9 cellular contexts compared by ENCODE assay signal in the genomic region with DNA sequence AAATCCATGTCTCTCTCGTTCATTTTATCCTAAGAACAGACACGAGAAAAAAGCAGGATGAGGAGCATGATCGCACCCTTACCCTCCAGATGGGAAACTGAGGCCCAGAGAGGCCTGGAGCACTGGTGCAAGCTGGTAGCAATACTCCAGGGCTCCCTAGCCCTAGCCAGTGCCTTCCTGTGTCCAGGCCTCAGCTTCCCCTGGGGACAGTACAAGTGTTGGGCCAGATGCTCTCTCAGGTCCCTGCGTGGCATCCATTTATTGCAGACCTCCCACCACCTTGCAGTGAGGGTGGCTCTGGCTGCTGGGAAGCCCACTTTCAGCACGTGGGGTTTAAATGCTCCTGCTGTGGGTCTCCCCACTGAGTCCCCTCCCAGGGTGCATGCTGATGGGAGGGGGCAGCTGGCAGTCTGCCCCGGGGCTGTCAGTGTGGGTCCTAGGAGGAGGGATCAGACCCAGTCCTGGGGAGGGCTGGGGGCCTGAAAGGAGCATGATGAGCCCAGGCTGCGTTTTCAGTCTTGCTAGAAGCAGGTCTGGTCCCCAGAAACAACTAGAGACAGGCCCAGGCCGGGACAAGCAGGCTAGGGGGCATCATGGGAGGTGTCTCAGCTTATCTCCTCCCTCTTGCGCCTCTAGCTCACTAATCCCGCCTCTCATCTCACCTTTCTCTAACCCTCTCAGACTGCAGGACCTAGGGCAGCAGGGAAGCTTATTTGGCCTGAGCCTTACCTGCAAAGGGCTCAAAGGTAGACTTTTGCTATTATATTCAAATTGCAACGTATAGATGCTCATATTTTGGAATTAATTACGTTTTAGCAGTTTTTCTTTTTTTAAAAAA. TPM values are rescaled to one million over a fixed set of nuclear protein-coding genes. Genes with fewer than 3 reads are reported as not detected.
DNase-seq lines count a peak whose midpoint lies in the region; ATAC-seq, FAIRE-seq and TF ChIP-seq lines count a peak whose summit lies in the region.
"Had no signal": no experiment of that assay in that cellular context is flagged by ENCODE, and none has a peak within 500 bp of the region (broad histone marks: within the 10 kb centered on the region; RNA-seq: fewer than 3 reads in every experiment).

No MANE protein-coding gene starts in this region.

- no peaks in the 10 kb centered on the region for H3K9me3 Mint-ChIP-seq in Caco-2 (ENCODE audit: unreplicated experiment)
- H3K9me3 Mint-ChIP-seq in astrocyte (ENCODE audit: unreplicated experiment), result no peaks in the 10 kb centered on the region
- H3K9me3 Mint-ChIP-seq in naive B cell, result no peaks in the 10 kb centered on the region
- H3K9me3 Mint-ChIP-seq: activated B cell treated with CpG ODN at 0.5 μM for 24 hours had no signal

- POLR2A ChIA-PET in Caco-2 (lab: Charles Lee), result interaction anchor here (1.0 to 2.3 kb wide), 2 partner anchors 12 to 99 kb away, joined by 3 to 8 read pairs; a partner anchor contains a TSS

- H3K36me3 ChIP-seq in Caco-2 (ENCODE audit: control insufficient read depth, insufficient read depth, low read length) (peaks cover 12% of the 10 kb centered on the region), HUES64 (ENCODE audit: insufficient read depth, low read length) (peaks cover 28% of the 10 kb centered on the region), astrocyte (ENCODE audit: insufficient read depth, low read length) (peaks cover 8% of the 10 kb centered on the region)

- no peaks in the 10 kb centered on the region for H3K27me3 ChIP-seq in Caco-2 (replicated peaks; ENCODE audit: control insufficient read depth, insufficient read depth, low read length)
- no peaks in the 10 kb centered on the region for H3K27me3 ChIP-seq in HUES64 (ENCODE audit: insufficient read depth, low read length)
- no peaks in the 10 kb centered on the region for H3K27me3 ChIP-seq in astrocyte (ENCODE audit: insufficient read depth, low read length)

- no peak for FAIRE-seq in astrocyte (lab: Jason Lieb, UNC)

- no peak for DNase-seq in Caco-2
- DNase-seq in astrocyte (ENCODE audit: low read depth), result no peak
- DNase-seq in naive B cell, result no peak
- no peak for DNase-seq in NOMO-1 treated with dmso at 0.1 percent for 144 hours (lab: John Stamatoyannopoulos, UW; ENCODE audit: unreplicated experiment)
- DNase-seq in hippocampal formation (lab: John Stamatoyannopoulos, UW), result no peak
- DNase-seq in stimulated activated CD4-positive, alpha-beta T cell treated with anti-CD3 and anti-CD28 coated beads, Interleukin-4, amount 100 ng/mL, for 1 hour, result no peak

- no peaks in the 10 kb centered on the region for H3K9me3 ChIP-seq in Caco-2
- no peaks in the 10 kb centered on the region for H3K9me3 ChIP-seq in HUES64 (ENCODE audit: insufficient read depth, low read depth, low read length)
- H3K9me3 ChIP-seq in astrocyte (ENCODE audit: insufficient read depth, low read depth, low read length), result no peaks in the 10 kb centered on the region

- H3K4me1 ChIP-seq in Caco-2, result no peaks in the 10 kb centered on the region; the same call in 1 of the 2 replicates
- H3K4me1 ChIP-seq in HUES64 (ENCODE audit: insufficient read depth, low read length), result peaks cover 6% of the 10 kb centered on the region
- H3K4me1 ChIP-seq in astrocyte (ENCODE audit: insufficient read depth, low read length), result peaks cover 19% of the 10 kb centered on the region

- H3K4me3 ChIP-seq in Caco-2 (ENCODE audit: low read depth, low read length) (no peak overlapping the region; the same call in 1 of the 2 replicates), HUES64 (ENCODE audit: low read length) (peak overlapping the region; percentile 71), astrocyte (ENCODE audit: insufficient read depth, low read depth, low read length) (no peak overlapping the region)

- H3K27ac ChIP-seq in HUES64 (ENCODE audit: low read depth, low read length), result peak overlapping the region; percentile 50; the same call in 1 of the 2 replicates
- no peak overlapping the region for H3K27ac ChIP-seq in astrocyte (ENCODE audit: low read depth, low read length)

- H3K4me1 Mint-ChIP-seq in Caco-2 (ENCODE audit: low read depth, unreplicated experiment) (no peaks in the 10 kb centered on the region), astrocyte (ENCODE audit: low read depth, unreplicated experiment) (peaks cover 2% of the 10 kb centered on the region), naive B cell (peaks cover 11 to 24% (median 21%) of the 10 kb centered on the region in 3 donors)

- H3K27ac Mint-ChIP-seq in Caco-2 (ENCODE audit: unreplicated experiment) (no peak overlapping the region), astrocyte (ENCODE audit: unreplicated experiment) (no peak overlapping the region), naive B cell (peak overlapping the region in 3 of 6 donors; percentile 85 to 89 (median 87))

- CTCF ChIA-PET in Caco-2 (lab: Charles Lee), result interaction anchor here (0.5 to 1.2 kb wide), 2 partner anchors 12 to 99 kb away, joined by 3 to 4 read pairs; a partner anchor contains a TSS

- H2AFZ ChIP-seq in astrocyte (ENCODE audit: low read depth, low read length), result peak overlapping the region; percentile 42

- ATAC-seq in naive B cell (ENCODE audit: low read depth in 2 of 2), result no peak
- ATAC-seq in HG03354 (IDR thresholded peaks at IDR 0.05; ENCODE audit: poor library complexity, severe bottlenecking, unreplicated experiment), result no peak

- peaks cover 31% of the 10 kb centered on the region for H4K20me1 ChIP-seq in astrocyte (ENCODE audit: insufficient read depth, low read length)

- peaks cover 34% of the 10 kb centered on the region for H3K79me2 ChIP-seq in astrocyte (ENCODE audit: insufficient read depth, low read length)

- H3K4me3 Mint-ChIP-seq in Caco-2 (ENCODE audit: unreplicated experiment) (peak overlapping the region; percentile 81), astrocyte (ENCODE audit: unreplicated experiment) (peak overlapping the region; percentile 62), naive B cell (peak overlapping the region in 7 of 8 donors; percentile 22 to 90 (median 75))

- no peak overlapping the region for H3K9ac ChIP-seq in HUES64 (ENCODE audit: low read depth, low read length)
- no peak overlapping the region for H3K9ac ChIP-seq in astrocyte (ENCODE audit: low read length)

- H3K27me3 Mint-ChIP-seq in Caco-2 (ENCODE audit: insufficient read depth, unreplicated experiment), result no peaks in the 10 kb centered on the region
- peaks cover 15% of the 10 kb centered on the region for H3K27me3 Mint-ChIP-seq in astrocyte (ENCODE audit: low read depth, unreplicated experiment)
- no peaks in the 10 kb centered on the region for H3K27me3 Mint-ChIP-seq in naive B cell
- H3K27me3 Mint-ChIP-seq: activated B cell treated with CpG ODN at 0.5 μM for 24 hours had no signal

- BruUV-seq in Caco-2 (replicated peaks; lab: Mats Ljungman, UMichigan), result TSS peak; percentile 34

- intact Hi-C loops in Caco-2 (cut with micrococcal nuclease; ENCODE audit: unreplicated experiment), result loop anchor here (1.0 kb wide), 2 partner anchors 28 to 121 kb away; no protein-coding TSS in a partner anchor

- no peak for TF ChIP-seq CTCF in Caco-2 (IDR thresholded peaks at IDR 0.05; ENCODE audit: insufficient read depth in 1 of 2, low read depth in 1 of 2, low read length in 1 of 2, severe bottlenecking in 1 of 2, unreplicated experiment in 1 of 2)
- no peak for TF ChIP-seq CTCF in astrocyte (IDR thresholded peaks at IDR 0.05; ENCODE audit: insufficient read depth, low read depth, low read length)

- 62% methylated on average over 10 of the region's 12 CpGs for WGBS in HUES64

- H3K36me3 Mint-ChIP-seq in Caco-2 (ENCODE audit: insufficient read depth, unreplicated experiment), result peaks cover 41% of the 10 kb centered on the region
- peaks cover 9% of the 10 kb centered on the region for H3K36me3 Mint-ChIP-seq in astrocyte (ENCODE audit: low read depth, unreplicated experiment)
- H3K36me3 Mint-ChIP-seq in naive B cell, result peaks cover 0 to 8% of the 10 kb centered on the region in 2 donors

- H3K4me2 ChIP-seq in astrocyte (ENCODE audit: low read length), result peak overlapping the region; percentile 96

RNA-seq across cellular contexts. Expression of a gene that starts 0.7 kb away (rescaled TPM):
- total RNA-seq in Caco-2 (2022) (116 and 133 TPM in 2 replicates), astrocyte (25.3 and 31.7 TPM in 2 replicates)
- 73.0 TPM for polyA plus RNA-seq in HUES64 (2013, experiment 1 of 2)
- 70.4 TPM for polyA plus RNA-seq in HUES64 (2013, experiment 2 of 2)
- polyA plus RNA-seq in naive B cell (ENCODE audit: low read depth in 6 of 6), result 10 to 100 TPM in 4 of 6 donors, 1 to 10 TPM in 2; 9.5 to 16.1 (median 12.7) TPM
